ENCODE assay signal across 8 cellular contexts in genomic region chr19:1860821-1861598, GRCh38. TPM values are rescaled to one million over a fixed set of nuclear protein-coding genes. Genes with fewer than 3 reads are reported as not detected.
DNase-seq lines count a peak whose midpoint lies in the region; ATAC-seq and TF ChIP-seq lines count a peak whose summit lies in the region.

No MANE protein-coding gene starts in this region.

- no peaks in the 10 kb centered on the region for H3K9me3 ChIP-seq in iPS-20b (ENCODE audit: insufficient read depth, low read depth, low read length)
- no peaks in the 10 kb centered on the region for H3K9me3 ChIP-seq in transverse colon

- no peaks in the 10 kb centered on the region for H3K36me3 Mint-ChIP-seq in activated naive CD4-positive, alpha-beta T cell treated with anti-CD3 and anti-CD28 coated beads, Interleukin-2, amount 10 ng/mL, durations not matched to agents 7 days and 5 days
- H3K36me3 Mint-ChIP-seq in activated T-helper 2 cell treated with anti-CD3 and anti-CD28 coated beads, Interferon-gamma antibody, Interleukin-2, Interleukin-4, amounts not matched to agents 10 μg/mL and 5 μg/mL and 100 μg/mL, durations not matched to agents 14 hours and 24 hours and 36 hours (ENCODE audit: low read depth), result no peaks in the 10 kb centered on the region

- in situ Hi-C loops in transverse colon (cut with MboI; ENCODE audit: low pct_ligation_motif_present in 1 of 4, low pct_unique_long_range_greater_than_20kb in 1 of 4, low sequenced_read_pairs in 3 of 4), result no loop called here

- H3K27me3 ChIP-seq in iPS-20b (ENCODE audit: insufficient read depth, low read length) (peaks cover 25% of the 10 kb centered on the region), transverse colon (no peaks in the 10 kb centered on the region)

- WGBS in transverse colon (ENCODE audit: low coverage in 1 of 2), 2 donors, result 49 to 67% methylated on average over 4 to 27 of the region's 28 CpGs

- peak overlapping the region; percentile 84 for H3K4me3 ChIP-seq in iPS-20b (ENCODE audit: low read length)
- H3K4me3 ChIP-seq in transverse colon, result peak overlapping the region in 2 of 4 donors; percentile 73 to 75

- CTCF ChIA-PET in activated naive CD4-positive, alpha-beta T cell treated with anti-CD3 and anti-CD28 coated beads, Interleukin-2, amount 10 ng/mL, durations not matched to agents 7 days and 5 days (lab: Charles Lee), result interaction anchor here (0.6 kb wide), 1 partner anchor 159 kb away, joined by 3 read pairs; no protein-coding TSS in a partner anchor

- DNase-seq in activated naive CD4-positive, alpha-beta T cell treated with anti-CD3 and anti-CD28 coated beads, Interleukin-2, amount 10 ng/mL, durations not matched to agents 7 days and 5 days, result no peak
- no peak for DNase-seq in activated naive CD4-positive, alpha-beta T cell treated with Interleukin-2 at 50 U/mL for 16 hours
- DNase-seq in activated T-helper 2 cell treated with anti-CD3 and anti-CD28 coated beads, Interferon-gamma antibody, Interleukin-2, Interleukin-4, amounts not matched to agents 10 μg/mL and 5 μg/mL and 100 μg/mL, durations not matched to agents 14 hours and 24 hours and 36 hours (ENCODE audit: low spot score), result no peak
- no peak for DNase-seq in transverse colon
- DNase-seq in stimulated activated CD4-positive, alpha-beta T cell treated with anti-CD3 and anti-CD28 coated beads, Interleukin-4, amount 100 ng/mL, for 1 hour, result no peak

- no peak for TF ChIP-seq EP300 in transverse colon (IDR thresholded peaks at IDR 0.05; ENCODE audit: low read depth)

- intact Hi-C loops in activated T-helper 2 cell treated with anti-CD3 and anti-CD28 coated beads, Interferon-gamma antibody, Interleukin-2, Interleukin-4, amounts not matched to agents 10 μg/mL and 5 μg/mL and 100 μg/mL, durations not matched to agents 14 hours and 24 hours and 36 hours (cut with micrococcal nuclease), result no loop called here
- intact Hi-C loops in transverse colon (cut with DNase I; ENCODE audit: low total_unique reads), result no loop called here

- H3K4me1 ChIP-seq in iPS-20b (ENCODE audit: insufficient read depth, low read length), result peaks cover 36% of the 10 kb centered on the region
- H3K4me1 ChIP-seq in transverse colon, result peaks cover 55 to 77% (median 65%) of the 10 kb centered on the region in 4 donors

- TF ChIP-seq CTCF in transverse colon (IDR thresholded peaks at IDR 0.05), result no peak

- H3K36me3 ChIP-seq in iPS-20b (ENCODE audit: insufficient read depth, low read depth, low read length), result no peaks in the 10 kb centered on the region
- no peaks in the 10 kb centered on the region for H3K36me3 ChIP-seq in transverse colon

- peaks cover 46% of the 10 kb centered on the region for H3K4me1 Mint-ChIP-seq in activated naive CD4-positive, alpha-beta T cell treated with anti-CD3 and anti-CD28 coated beads, Interleukin-2, amount 10 ng/mL, durations not matched to agents 7 days and 5 days
- peaks cover 12% of the 10 kb centered on the region for H3K4me1 Mint-ChIP-seq in activated T-helper 2 cell treated with anti-CD3 and anti-CD28 coated beads, Interferon-gamma antibody, Interleukin-2, Interleukin-4, amounts not matched to agents 10 μg/mL and 5 μg/mL and 100 μg/mL, durations not matched to agents 14 hours and 24 hours and 36 hours (ENCODE audit: low read depth)

- peak overlapping the region; percentile 92 for H3K4me3 Mint-ChIP-seq in activated naive CD4-positive, alpha-beta T cell treated with anti-CD3 and anti-CD28 coated beads, Interleukin-2, amount 10 ng/mL, durations not matched to agents 7 days and 5 days
- peak overlapping the region; percentile 96 for H3K4me3 Mint-ChIP-seq in activated T-helper 2 cell treated with anti-CD3 and anti-CD28 coated beads, Interferon-gamma antibody, Interleukin-2, Interleukin-4, amounts not matched to agents 10 μg/mL and 5 μg/mL and 100 μg/mL, durations not matched to agents 14 hours and 24 hours and 36 hours (ENCODE audit: low read depth)

- peak overlapping the region; percentile 59; the same call in 1 of the 2 replicates for H3K9ac ChIP-seq in iPS-20b (ENCODE audit: low read depth, low read length)

- no peak for ATAC-seq in HG02759 (IDR thresholded peaks at IDR 0.05; ENCODE audit: unreplicated experiment)
- no peak for ATAC-seq in GM18498 (IDR thresholded peaks at IDR 0.05; ENCODE audit: unreplicated experiment)

- no peak overlapping the region for H3K27ac Mint-ChIP-seq in activated naive CD4-positive, alpha-beta T cell treated with anti-CD3 and anti-CD28 coated beads, Interleukin-2, amount 10 ng/mL, durations not matched to agents 7 days and 5 days
- H3K27ac Mint-ChIP-seq in activated T-helper 2 cell treated with anti-CD3 and anti-CD28 coated beads, Interferon-gamma antibody, Interleukin-2, Interleukin-4, amounts not matched to agents 10 μg/mL and 5 μg/mL and 100 μg/mL, durations not matched to agents 14 hours and 24 hours and 36 hours, result no peak overlapping the region

- no peaks in the 10 kb centered on the region for H3K27me3 Mint-ChIP-seq in activated naive CD4-positive, alpha-beta T cell treated with anti-CD3 and anti-CD28 coated beads, Interleukin-2, amount 10 ng/mL, durations not matched to agents 7 days and 5 days
- no peaks in the 10 kb centered on the region for H3K27me3 Mint-ChIP-seq in activated T-helper 2 cell treated with anti-CD3 and anti-CD28 coated beads, Interferon-gamma antibody, Interleukin-2, Interleukin-4, amounts not matched to agents 10 μg/mL and 5 μg/mL and 100 μg/mL, durations not matched to agents 14 hours and 24 hours and 36 hours (ENCODE audit: low read depth)

- H3K27ac ChIP-seq in iPS-20b (ENCODE audit: low read length) (no peak overlapping the region), transverse colon (peak overlapping the region; percentile 91 to 96 (median 93))

- TF ChIP-seq POLR2A in transverse colon (IDR thresholded peaks at IDR 0.05), result no peak

- no peaks in the 10 kb centered on the region for H3K9me3 Mint-ChIP-seq in activated naive CD4-positive, alpha-beta T cell treated with anti-CD3 and anti-CD28 coated beads, Interleukin-2, amount 10 ng/mL, durations not matched to agents 7 days and 5 days
- no peaks in the 10 kb centered on the region for H3K9me3 Mint-ChIP-seq in activated T-helper 2 cell treated with anti-CD3 and anti-CD28 coated beads, Interferon-gamma antibody, Interleukin-2, Interleukin-4, amounts not matched to agents 10 μg/mL and 5 μg/mL and 100 μg/mL, durations not matched to agents 14 hours and 24 hours and 36 hours

RNA-seq across cellular contexts. Expression of gene KLF16, which starts 2.4 kb away (rescaled TPM):
- 31.2 and 32.1 TPM in 2 replicates for total RNA-seq in activated T-helper 2 cell treated with anti-CD3 and anti-CD28 coated beads, Interferon-gamma antibody, Interleukin-2, Interleukin-4, amounts not matched to agents 10 μg/mL and 5 μg/mL and 100 μg/mL, durations not matched to agents 14 hours and 24 hours and 36 hours
- total RNA-seq in transverse colon, result 10 to 100 TPM in 3 of 4 donors, 1 to 10 TPM in 1; 9.0 to 18.3 (median 11.6) TPM

RNA-seq across cellular contexts. Expression of gene REXO1, which starts 12.7 kb away (rescaled TPM):
- 55.2 and 56.6 TPM in 2 replicates for total RNA-seq in activated T-helper 2 cell treated with anti-CD3 and anti-CD28 coated beads, Interferon-gamma antibody, Interleukin-2, Interleukin-4, amounts not matched to agents 10 μg/mL and 5 μg/mL and 100 μg/mL, durations not matched to agents 14 hours and 24 hours and 36 hours
- 10 to 100 TPM; 36.0 to 95.0 (median 56.3) TPM for total RNA-seq in transverse colon

RNA-seq across cellular contexts. Expression of gene ABHD17A, which starts 24.3 kb away (rescaled TPM):
- 100 and 102 TPM in 2 replicates for total RNA-seq in activated T-helper 2 cell treated with anti-CD3 and anti-CD28 coated beads, Interferon-gamma antibody, Interleukin-2, Interleukin-4, amounts not matched to agents 10 μg/mL and 5 μg/mL and 100 μg/mL, durations not matched to agents 14 hours and 24 hours and 36 hours
- 100 to 1,000 TPM in 3 of 4 donors, 10 to 100 TPM in 1; 90.0 to 179 (median 140) TPM for total RNA-seq in transverse colon

RNA-seq across cellular contexts. Expression of gene ADAT3, which starts 44.2 kb away (rescaled TPM):
- 9.1 and 9.9 TPM in 2 replicates for total RNA-seq in activated T-helper 2 cell treated with anti-CD3 and anti-CD28 coated beads, Interferon-gamma antibody, Interleukin-2, Interleukin-4, amounts not matched to agents 10 μg/mL and 5 μg/mL and 100 μg/mL, durations not matched to agents 14 hours and 24 hours and 36 hours
- total RNA-seq in transverse colon, result 10 to 100 TPM; 18.7 to 73.2 (median 30.3) TPM

RNA-seq across cellular contexts. Expression of gene SCAMP4, which starts 44.2 kb away (rescaled TPM):
- 35.9 and 37.9 TPM in 2 replicates for total RNA-seq in activated T-helper 2 cell treated with anti-CD3 and anti-CD28 coated beads, Interferon-gamma antibody, Interleukin-2, Interleukin-4, amounts not matched to agents 10 μg/mL and 5 μg/mL and 100 μg/mL, durations not matched to agents 14 hours and 24 hours and 36 hours
- 100 to 1,000 TPM in 1 of 4 donors, 10 to 100 TPM in 3; 25.1 to 119 (median 86.6) TPM for total RNA-seq in transverse colon
